Comparison of ENCODE assay signal across 23 cellular contexts in genomic region chr9:109861918-109862317, GRCh38.
DNase-seq lines count a peak whose midpoint lies in the region; ATAC-seq and TF ChIP-seq lines count a peak whose summit lies in the region.
"Had no signal": no experiment of that assay in that cellular context is flagged by ENCODE, and none has a peak within 500 bp of the region (broad histone marks: within the 10 kb centered on the region; RNA-seq: fewer than 3 reads in every experiment).

No MANE protein-coding gene starts in this region.

- in situ Hi-C loops in GM23248 (cut with MboI): no loop called here

- H3K9ac ChIP-seq in GM23248 (no peak overlapping the region; the same call in 1 of the 2 replicates), parathyroid adenoma (no peak overlapping the region)

- CTCF ChIA-PET in activated CD4-positive, alpha-beta T cell treated with anti-CD3 and anti-CD28 coated beads, Interleukin-2, amount 10 ng/mL, durations not matched to agents 7 days and 5 days (lab: Charles Lee): no interaction called here

- no peak overlapping the region for H2AFZ ChIP-seq in GM23248
- H2AFZ ChIP-seq in parathyroid adenoma: no peak overlapping the region

- TF ChIP-seq CTCF in AG09309 (IDR thresholded peaks at IDR 0.05; ENCODE audit: control insufficient read depth, insufficient read depth, low read depth, low read length, missing control alignments): no peak
- TF ChIP-seq CTCF in parathyroid adenoma (IDR thresholded peaks at IDR 0.05): no peak

- H3K79me2 ChIP-seq in GM23248 (ENCODE audit: insufficient read depth) (peaks cover 86% of the 10 kb centered on the region), parathyroid adenoma (no peaks in the 10 kb centered on the region)

- no peaks in the 10 kb centered on the region for H3K9me3 ChIP-seq in GM23248 (ENCODE audit: low read depth)
- H3K9me3 ChIP-seq in parathyroid adenoma (ENCODE audit: control insufficient read depth, low read length): no peaks in the 10 kb centered on the region
- H3K9me3 ChIP-seq: HAP-1 had no signal

- H3K9me2 ChIP-seq in GM23248 (ENCODE audit: insufficient read depth): no peaks in the 10 kb centered on the region

- POLR2A ChIA-PET in activated CD4-positive, alpha-beta T cell treated with anti-CD3 and anti-CD28 coated beads, Interleukin-2, amount 10 ng/mL, durations not matched to agents 7 days and 5 days (lab: Charles Lee): no interaction called here

- peaks cover 30% of the 10 kb centered on the region for H3K27me3 Mint-ChIP-seq in activated CD4-positive, alpha-beta T cell treated with anti-CD3 and anti-CD28 coated beads, Interleukin-2, amount 10 ng/mL, durations not matched to agents 7 days and 5 days

- H3K4me3 ChIP-seq in AG09309 (ENCODE audit: control insufficient read depth, low read depth, low read length) (no peak overlapping the region), GM23248 (0 out of 2 replicates have a peak overlapping the region, but pooled peaks have one; percentile 0), parathyroid adenoma (ENCODE audit: low read depth, low read length) (no peak overlapping the region)
- H3K4me3 ChIP-seq: HAP-1 had no signal

- H3K4me2 ChIP-seq in GM23248 (ENCODE audit: unreplicated experiment) (peak overlapping the region; percentile 34), parathyroid adenoma (ENCODE audit: low read length) (no peak overlapping the region)

- H3K9me3 Mint-ChIP-seq in activated CD4-positive, alpha-beta T cell treated with anti-CD3 and anti-CD28 coated beads, Interleukin-2, amount 10 ng/mL, durations not matched to agents 7 days and 5 days: no peaks in the 10 kb centered on the region
- H3K9me3 Mint-ChIP-seq: CD4-positive, alpha-beta T cell; central memory CD8-positive, alpha-beta T cell; memory B cell had no signal

- H3F3A ChIP-seq in GM23248 (ENCODE audit: insufficient read depth): peaks cover 12% of the 10 kb centered on the region

- peak overlapping the region; percentile 25 for H3K27ac ChIP-seq in GM23248
- H3K27ac ChIP-seq in cingulate gyrus (ENCODE audit: low read depth, low read length): peak overlapping the region; percentile 80
- H3K27ac ChIP-seq in parathyroid adenoma: peak overlapping the region; percentile 11
- H3K27ac ChIP-seq: epithelial cell of prostate, RWPE1 had no signal

- H3K4me1 Mint-ChIP-seq in activated CD4-positive, alpha-beta T cell treated with anti-CD3 and anti-CD28 coated beads, Interleukin-2, amount 10 ng/mL, durations not matched to agents 7 days and 5 days: no peaks in the 10 kb centered on the region
- H3K4me1 Mint-ChIP-seq: central memory CD8-positive, alpha-beta T cell; memory B cell had no signal

- no peak overlapping the region for H3K4me3 Mint-ChIP-seq in activated CD4-positive, alpha-beta T cell treated with anti-CD3 and anti-CD28 coated beads, Interleukin-2, amount 10 ng/mL, durations not matched to agents 7 days and 5 days
- H3K4me3 Mint-ChIP-seq: CD4-positive, alpha-beta T cell; central memory CD8-positive, alpha-beta T cell; memory B cell had no signal

- peaks cover 15% of the 10 kb centered on the region for H3K4me1 ChIP-seq in GM23248 (ENCODE audit: insufficient read depth)
- no peaks in the 10 kb centered on the region for H3K4me1 ChIP-seq in parathyroid adenoma
- H3K4me1 ChIP-seq: HAP-1 had no signal

- H3K27ac Mint-ChIP-seq in activated CD4-positive, alpha-beta T cell treated with anti-CD3 and anti-CD28 coated beads, Interleukin-2, amount 10 ng/mL, durations not matched to agents 7 days and 5 days: no peak overlapping the region
- H3K27ac Mint-ChIP-seq: CD4-positive, alpha-beta T cell; memory B cell had no signal

- no peaks in the 10 kb centered on the region for H3K36me3 Mint-ChIP-seq in activated CD4-positive, alpha-beta T cell treated with anti-CD3 and anti-CD28 coated beads, Interleukin-2, amount 10 ng/mL, durations not matched to agents 7 days and 5 days (ENCODE audit: low read depth)
- H3K36me3 Mint-ChIP-seq: memory B cell had no signal

- DNase-seq in AG09309 (ENCODE audit: low read depth) (peak; percentile 23), GM23248 (peak; percentile 65)
- DNase-seq in activated CD4-positive, alpha-beta T cell treated with anti-CD3 and anti-CD28 coated beads, Interleukin-2, amount 10 ng/mL, durations not matched to agents 7 days and 5 days: no peak
- DNase-seq: activated CD4-positive, CD25-positive, alpha-beta regulatory T cell treated with anti-CD3 and anti-CD28 coated beads, Interleukin-2, amount 50 U/mL, for 72 hours; activated naive CD4-positive, alpha-beta T cell; activated T-cell treated with anti-CD3 and anti-CD28 coated beads, Interleukin-2, amount 50 U/mL, for 1 hour; amniotic stem cell; CD4-positive, alpha-beta T cell; MM.1S; NCI-H1694; NCI-H2171 treated with DMSO at 0.1 percent for 48 hours; occipital lobe; stimulated activated CD4-positive, alpha-beta T cell treated with anti-CD3 and anti-CD28 coated beads, Interleukin-15, amount 100 ng/mL, for 24 hours; SW 1271 had no signal

- H3K36me3 ChIP-seq in GM23248 (ENCODE audit: low read depth) (no peaks in the 10 kb centered on the region), parathyroid adenoma (ENCODE audit: control insufficient read depth, insufficient read depth, low read length) (no peaks in the 10 kb centered on the region)
- H3K36me3 ChIP-seq: HAP-1 had no signal

- peaks cover 9% of the 10 kb centered on the region; the same call in 1 of the 2 replicates for H4K20me1 ChIP-seq in GM23248 (ENCODE audit: insufficient read depth)

- H3K27me3 ChIP-seq in GM23248 (replicated peaks; ENCODE audit: insufficient read depth) (no peaks in the 10 kb centered on the region), parathyroid adenoma (ENCODE audit: control insufficient read depth, insufficient read depth, low read length) (no peaks in the 10 kb centered on the region)

- no peak for ATAC-seq in HG02981 (IDR thresholded peaks at IDR 0.05; ENCODE audit: unreplicated experiment)
- ATAC-seq in HG03521 (IDR thresholded peaks at IDR 0.05; ENCODE audit: unreplicated experiment): no peak

Comparison
In these comparisons a context has a peak if more than half of its experiments do, and no peak if none do; other contexts are left out.
1. H3K27ac ChIP-seq: peak in every context shown above with its lines; median percentile 80 in cingulate gyrus; 25 in GM23248; 11 in parathyroid adenoma.